In the genomic region with DNA sequence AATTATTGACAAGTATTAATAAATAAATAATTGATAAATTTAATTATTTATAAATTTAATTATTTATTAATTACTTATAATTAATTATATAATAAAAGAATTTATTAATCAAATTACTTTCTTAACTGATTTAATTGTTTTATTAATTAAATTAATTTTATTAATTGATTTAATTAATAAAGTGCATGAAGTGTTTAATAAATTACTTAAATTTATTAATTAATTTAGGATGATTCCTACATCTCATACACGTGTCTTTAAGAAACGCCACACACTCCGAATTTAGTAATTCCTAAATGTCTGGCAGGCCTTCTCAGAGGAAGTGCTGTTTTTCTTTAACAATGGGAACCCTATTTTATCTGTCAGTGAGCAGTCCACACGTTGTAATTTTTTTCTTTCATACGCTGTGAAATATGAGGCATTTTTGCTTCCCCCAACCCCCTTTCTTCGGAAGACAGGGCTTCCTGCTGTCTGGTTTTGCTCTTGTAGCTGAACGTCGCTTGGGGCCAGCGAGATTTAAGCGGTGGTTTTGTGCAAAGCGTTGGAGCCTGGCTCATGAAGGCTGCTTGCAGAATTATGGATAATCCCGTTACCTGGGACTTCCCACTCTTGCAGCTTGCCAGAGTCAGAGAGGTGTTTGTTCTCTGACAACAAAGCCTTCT, we compare ENCODE assay signal across 1 cellular context.
TF ChIP-seq lines count a peak whose summit lies in the region.

No MANE protein-coding gene starts in this region.

TF ChIP-seq in K562, 482 proteins besides CTCF, POLR2A, EP300 and RAD21:
- TF ChIP-seq DACH1 (IDR thresholded peaks at IDR 0.05; ENCODE audit: partially characterized antibody) = peak; percentile 42
- no peak for TF ChIP-seq SRSF7 (optimal IDR thresholded peaks at IDR 0.05; ENCODE audit: low read depth, low read length)
- TF ChIP-seq NFXL1 (CRISPR knock-in tag; IDR thresholded peaks at IDR 0.05) = no peak
